Comparison of ENCODE assay signal across 29 cellular contexts in the genomic region with DNA sequence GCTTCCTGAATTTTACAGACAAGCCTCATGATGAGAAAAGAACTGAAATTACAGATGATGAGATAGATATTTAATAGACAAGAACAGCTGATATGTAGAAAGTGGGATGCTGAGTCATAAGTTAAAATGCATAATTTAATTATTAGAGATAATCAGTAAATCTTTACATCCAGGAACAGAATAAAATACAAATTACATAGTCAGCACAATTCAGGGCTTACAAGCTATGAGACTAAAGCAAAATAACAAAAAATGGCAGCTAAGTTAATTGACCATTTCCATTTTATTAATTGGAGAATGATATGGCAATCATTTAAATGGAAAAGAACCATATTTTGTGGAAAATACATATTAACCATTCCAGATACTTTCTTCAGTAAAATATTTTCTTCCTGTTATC.
"Had no signal": no experiment of that assay in that cellular context is flagged by ENCODE, and none has a peak within 500 bp of the region (broad histone marks: within the 10 kb centered on the region; RNA-seq: fewer than 3 reads in every experiment).

No MANE protein-coding gene starts in this region.

- ATAC-seq: natural killer cell; psoas muscle; right cardiac atrium; sciatic nerve; stimulated activated memory B cell treated with anti-CD40 and anti-IgM and Interleukin-4, amounts not matched to agents 10 μg/mL and 1 μg/mL and 100 μg/mL, for 72 hours; stimulated activated naive CD8-positive, alpha-beta T cell treated with anti-CD3 and anti-CD28 coated beads, Interleukin-15, amount 100 ng/mL, for 72 hours; stimulated activated naive CD8-positive, alpha-beta T cell treated with anti-CD3 and anti-CD28 coated beads, Interleukin-15, Interleukin-2, amounts not matched to agents 100 U/mL and 50 U/mL, for 24 hours had no signal

- FAIRE-seq: urothelium cell line had no signal

- H3K4me3 ChIP-seq: neural progenitor cell, ovary, psoas muscle, skin epidermis, smooth muscle cell, spleen, suprapubic skin, testis, tibial nerve, upper lobe of left lung, vagina had no signal

- H3K27ac ChIP-seq: neural progenitor cell, ovary, parathyroid adenoma, psoas muscle, skin epidermis, spleen, suprapubic skin, testis, tibial nerve, upper lobe of left lung, vagina had no signal

- H3K4me1 ChIP-seq: parathyroid adenoma, psoas muscle, spleen, suprapubic skin, upper lobe of left lung, vagina had no signal

- H3K9me3 ChIP-seq: ovary, psoas muscle, spleen, suprapubic skin, testis, tibial nerve, upper lobe of left lung, vagina had no signal

- H3K79me2 ChIP-seq: parathyroid adenoma had no signal

- H2AFZ ChIP-seq: neural progenitor cell, parathyroid adenoma had no signal

- H3K9ac ChIP-seq: neural progenitor cell, parathyroid adenoma had no signal

- H3K27me3 ChIP-seq: neural progenitor cell, ovary, testis, tibial nerve, upper lobe of left lung, vagina had no signal

- H3K4me2 ChIP-seq: neural progenitor cell, smooth muscle cell had no signal

- DNase-seq: natural killer cell; occipital lobe; ovary; posterior cingulate gyrus; psoas muscle; right cardiac atrium; spleen; stimulated activated CD4-positive, alpha-beta T cell treated with anti-CD3 and anti-CD28 coated beads, Interleukin-12 subunit alpha, Interleukin-12 subunit beta, amount 100 ng/mL, for 4 hours; stimulated activated CD4-positive, alpha-beta T cell treated with anti-CD3 and anti-CD28 coated beads, Interleukin-1b, Interleukin-23, amount 100 ng/mL, for 48 hours; stimulated activated CD4-positive, alpha-beta T cell treated with anti-CD3 and anti-CD28 coated beads, Interleukin-4, amount 100 ng/mL, for 1 hour; stimulated activated CD4-positive, alpha-beta T cell treated with anti-CD3 and anti-CD28 coated beads, Interleukin-4, amount 100 ng/mL, for 4 hours; stimulated activated CD8-positive, alpha-beta memory T cell treated with anti-CD3 and anti-CD28 coated beads, Interleukin-4, amount 100 ng/mL, for 48 hours; stimulated activated naive CD4-positive, alpha-beta T cell; stimulated activated naive CD8-positive, alpha-beta T cell treated with anti-CD3 and anti-CD28 coated beads, Interleukin-15, amount 100 ng/mL, for 72 hours; stimulated activated naive CD8-positive, alpha-beta T cell treated with anti-CD3 and anti-CD28 coated beads, Interleukin-15, Interleukin-2, amounts not matched to agents 100 U/mL and 50 U/mL, for 24 hours; substantia nigra; testis; trophoblast cell; upper lobe of left lung had no signal

- H3K36me3 ChIP-seq: neural progenitor cell, ovary, spleen, suprapubic skin, tibial nerve, upper lobe of left lung, vagina had no signal
